Comparison of ENCODE assay signal across 1 cellular context in the genomic region with DNA sequence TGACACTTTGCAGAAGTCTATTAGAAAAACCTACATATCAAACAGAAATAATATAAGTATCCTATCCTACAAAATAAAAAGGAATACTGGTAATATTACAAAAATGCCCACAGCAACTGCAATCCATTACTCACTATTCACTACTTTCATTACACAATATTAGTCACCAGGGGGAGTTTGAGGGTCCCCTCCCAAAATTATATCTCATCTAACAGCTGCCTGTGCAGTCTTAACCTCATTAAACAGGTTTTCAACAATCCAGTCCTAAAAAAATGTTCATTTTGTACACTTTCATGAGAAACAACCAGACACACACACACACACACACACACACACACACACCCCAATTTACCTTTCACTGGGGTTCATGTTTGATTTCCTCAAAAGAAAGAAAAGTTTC.
A peak's percentile ranks its signal among the peaks of the same experiment; 100 is the strongest.
TF ChIP-seq lines count a peak whose summit lies in the region.

No MANE protein-coding gene starts in this region.

TF ChIP-seq in K562, 482 proteins besides CTCF, POLR2A, EP300 and RAD21 (continued from another document and continues in another):
- TF ChIP-seq, protein P1, sequence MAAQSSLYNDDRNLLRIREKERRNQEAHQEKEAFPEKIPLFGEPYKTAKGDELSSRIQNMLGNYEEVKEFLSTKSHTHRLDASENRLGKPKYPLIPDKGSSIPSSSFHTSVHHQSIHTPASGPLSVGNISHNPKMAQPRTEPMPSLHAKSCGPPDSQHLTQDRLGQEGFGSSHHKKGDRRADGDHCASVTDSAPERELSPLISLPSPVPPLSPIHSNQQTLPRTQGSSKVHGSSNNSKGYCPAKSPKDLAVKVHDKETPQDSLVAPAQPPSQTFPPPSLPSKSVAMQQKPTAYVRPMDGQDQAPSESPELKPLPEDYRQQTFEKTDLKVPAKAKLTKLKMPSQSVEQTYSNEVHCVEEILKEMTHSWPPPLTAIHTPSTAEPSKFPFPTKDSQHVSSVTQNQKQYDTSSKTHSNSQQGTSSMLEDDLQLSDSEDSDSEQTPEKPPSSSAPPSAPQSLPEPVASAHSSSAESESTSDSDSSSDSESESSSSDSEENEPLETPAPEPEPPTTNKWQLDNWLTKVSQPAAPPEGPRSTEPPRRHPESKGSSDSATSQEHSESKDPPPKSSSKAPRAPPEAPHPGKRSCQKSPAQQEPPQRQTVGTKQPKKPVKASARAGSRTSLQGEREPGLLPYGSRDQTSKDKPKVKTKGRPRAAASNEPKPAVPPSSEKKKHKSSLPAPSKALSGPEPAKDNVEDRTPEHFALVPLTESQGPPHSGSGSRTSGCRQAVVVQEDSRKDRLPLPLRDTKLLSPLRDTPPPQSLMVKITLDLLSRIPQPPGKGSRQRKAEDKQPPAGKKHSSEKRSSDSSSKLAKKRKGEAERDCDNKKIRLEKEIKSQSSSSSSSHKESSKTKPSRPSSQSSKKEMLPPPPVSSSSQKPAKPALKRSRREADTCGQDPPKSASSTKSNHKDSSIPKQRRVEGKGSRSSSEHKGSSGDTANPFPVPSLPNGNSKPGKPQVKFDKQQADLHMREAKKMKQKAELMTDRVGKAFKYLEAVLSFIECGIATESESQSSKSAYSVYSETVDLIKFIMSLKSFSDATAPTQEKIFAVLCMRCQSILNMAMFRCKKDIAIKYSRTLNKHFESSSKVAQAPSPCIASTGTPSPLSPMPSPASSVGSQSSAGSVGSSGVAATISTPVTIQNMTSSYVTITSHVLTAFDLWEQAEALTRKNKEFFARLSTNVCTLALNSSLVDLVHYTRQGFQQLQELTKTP (IDR thresholded peaks at IDR 0.05; ENCODE audit: low read depth in 1 of 2, partially characterized antibody in 2 of 2): no peak
- TF ChIP-seq, protein P2, sequence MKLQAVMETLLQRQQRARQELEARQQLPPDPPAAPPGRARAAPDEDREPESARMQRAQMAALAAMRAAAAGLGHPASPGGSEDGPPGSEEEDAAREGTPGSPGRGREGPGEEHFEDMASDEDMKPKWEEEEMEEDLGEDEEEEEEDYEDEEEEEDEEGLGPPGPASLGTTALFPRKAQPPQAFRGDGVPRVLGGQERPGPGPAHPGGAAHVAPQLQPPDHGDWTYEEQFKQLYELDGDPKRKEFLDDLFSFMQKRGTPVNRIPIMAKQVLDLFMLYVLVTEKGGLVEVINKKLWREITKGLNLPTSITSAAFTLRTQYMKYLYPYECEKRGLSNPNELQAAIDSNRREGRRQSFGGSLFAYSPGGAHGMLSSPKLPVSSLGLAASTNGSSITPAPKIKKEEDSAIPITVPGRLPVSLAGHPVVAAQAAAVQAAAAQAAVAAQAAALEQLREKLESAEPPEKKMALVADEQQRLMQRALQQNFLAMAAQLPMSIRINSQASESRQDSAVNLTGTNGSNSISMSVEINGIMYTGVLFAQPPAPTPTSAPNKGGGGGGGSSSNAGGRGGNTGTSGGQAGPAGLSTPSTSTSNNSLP (IDR thresholded peaks at IDR 0.05; ENCODE audit: borderline replicate concordance, low read depth, low read length): peak; percentile 80
- TF ChIP-seq TOE1 (IDR thresholded peaks at IDR 0.05; ENCODE audit: borderline replicate concordance): no peak
- TF ChIP-seq TOE1 (CRISPR knock-in tag; IDR thresholded peaks at IDR 0.05; ENCODE audit: borderline replicate concordance, low read depth): no peak
- TF ChIP-seq ZNF347 (CRISPR knock-in tag; IDR thresholded peaks at IDR 0.05; ENCODE audit: low read depth): no peak
- no peak for TF ChIP-seq ZNF766 (CRISPR knock-in tag; conservative IDR thresholded peaks at IDR 0.05)
- peak; percentile 57 for TF ChIP-seq CBFA2T3 (IDR thresholded peaks at IDR 0.05)
- TF ChIP-seq FOSL1 (tag; conservative IDR thresholded peaks at IDR 0.05): peak; percentile 39; the same call in 1 of the 2 replicates
- TF ChIP-seq RCOR1 (IDR thresholded peaks at IDR 0.05; ENCODE audit: borderline replicate concordance in 1 of 2, low read depth in 2 of 2, low read length in 2 of 2): 0 out of 4 replicates have a peak, but pooled peaks of 1 of the 2 experiments have one; percentile 11
- 0 out of 2 replicates have a peak, but pooled peaks have one; percentile 28 for TF ChIP-seq JUND (IDR thresholded peaks at IDR 0.05; ENCODE audit: borderline replicate concordance, low read depth, low read length)
- no peak for TF ChIP-seq JUND (tag; IDR thresholded peaks at IDR 0.05; ENCODE audit: borderline replicate concordance, low read depth, low read length)
- no peak for TF ChIP-seq PHF20 (IDR thresholded peaks at IDR 0.05; ENCODE audit: partially characterized antibody)
- TF ChIP-seq HDAC3 (IDR thresholded peaks at IDR 0.05; ENCODE audit: borderline replicate concordance, partially characterized antibody): no peak
- no peak for TF ChIP-seq KLF6 (CRISPR knock-in tag; IDR thresholded peaks at IDR 0.05; ENCODE audit: borderline replicate concordance)
- no peak for TF ChIP-seq STAT5A (IDR thresholded peaks at IDR 0.05; ENCODE audit: borderline replicate concordance, low read length)
- TF ChIP-seq, protein P3, sequence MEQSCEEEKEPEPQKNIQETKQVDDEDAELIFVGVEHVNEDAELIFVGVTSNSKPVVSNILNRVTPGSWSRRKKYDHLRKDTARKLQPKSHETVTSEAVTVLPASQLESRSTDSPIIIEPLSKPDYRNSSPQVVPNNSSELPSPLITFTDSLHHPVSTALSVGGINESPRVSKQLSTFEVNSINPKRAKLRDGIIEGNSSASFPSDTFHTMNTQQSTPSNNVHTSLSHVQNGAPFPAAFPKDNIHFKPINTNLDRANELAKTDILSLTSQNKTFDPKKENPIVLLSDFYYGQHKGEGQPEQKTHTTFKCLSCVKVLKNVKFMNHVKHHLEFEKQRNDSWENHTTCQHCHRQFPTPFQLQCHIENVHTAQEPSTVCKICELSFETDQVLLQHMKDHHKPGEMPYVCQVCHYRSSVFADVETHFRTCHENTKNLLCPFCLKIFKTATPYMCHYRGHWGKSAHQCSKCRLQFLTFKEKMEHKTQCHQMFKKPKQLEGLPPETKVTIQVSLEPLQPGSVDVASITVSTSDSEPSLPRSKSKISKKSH (CRISPR knock-in tag; IDR thresholded peaks at IDR 0.05): no peak
- no peak for TF ChIP-seq SMAD3 (CRISPR knock-in tag; conservative IDR thresholded peaks at IDR 0.05)
- TF ChIP-seq DACH1 (IDR thresholded peaks at IDR 0.05; ENCODE audit: partially characterized antibody): peak; percentile 95
- TF ChIP-seq HNRNPH1 (optimal IDR thresholded peaks at IDR 0.05; ENCODE audit: low read depth, low read length): no peak
- TF ChIP-seq GATAD2A (IDR thresholded peaks at IDR 0.05): 0 out of 2 replicates have a peak, but pooled peaks have one; percentile 51
- 0 out of 2 replicates have a peak, but pooled peaks have one; percentile 43 for TF ChIP-seq HLTF (IDR thresholded peaks at IDR 0.05)
- TF ChIP-seq, protein P4, sequence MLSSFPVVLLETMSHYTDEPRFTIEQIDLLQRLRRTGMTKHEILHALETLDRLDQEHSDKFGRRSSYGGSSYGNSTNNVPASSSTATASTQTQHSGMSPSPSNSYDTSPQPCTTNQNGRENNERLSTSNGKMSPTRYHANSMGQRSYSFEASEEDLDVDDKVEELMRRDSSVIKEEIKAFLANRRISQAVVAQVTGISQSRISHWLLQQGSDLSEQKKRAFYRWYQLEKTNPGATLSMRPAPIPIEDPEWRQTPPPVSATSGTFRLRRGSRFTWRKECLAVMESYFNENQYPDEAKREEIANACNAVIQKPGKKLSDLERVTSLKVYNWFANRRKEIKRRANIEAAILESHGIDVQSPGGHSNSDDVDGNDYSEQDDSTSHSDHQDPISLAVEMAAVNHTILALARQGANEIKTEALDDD (IDR thresholded peaks at IDR 0.05): peak; percentile 85
- no peak for TF ChIP-seq RFX1 (IDR thresholded peaks at IDR 0.05)
- TF ChIP-seq ZNF785 (CRISPR knock-in tag; IDR thresholded peaks at IDR 0.05): no peak
- TF ChIP-seq KLF10 (CRISPR knock-in tag; IDR thresholded peaks at IDR 0.05): no peak
- TF ChIP-seq HEY1 (CRISPR knock-in tag; IDR thresholded peaks at IDR 0.05; ENCODE audit: borderline replicate concordance): no peak
- no peak for TF ChIP-seq CBX1 (IDR thresholded peaks at IDR 0.05; ENCODE audit: low read depth)
- TF ChIP-seq SMARCA4 (IDR thresholded peaks at IDR 0.05): peak; percentile 49; the same call in 1 of the 2 replicates
- 0 out of 2 replicates have a peak, but pooled peaks have one; percentile 39 for TF ChIP-seq MTA1 (IDR thresholded peaks at IDR 0.05; ENCODE audit: borderline replicate concordance)
- TF ChIP-seq, protein P5, sequence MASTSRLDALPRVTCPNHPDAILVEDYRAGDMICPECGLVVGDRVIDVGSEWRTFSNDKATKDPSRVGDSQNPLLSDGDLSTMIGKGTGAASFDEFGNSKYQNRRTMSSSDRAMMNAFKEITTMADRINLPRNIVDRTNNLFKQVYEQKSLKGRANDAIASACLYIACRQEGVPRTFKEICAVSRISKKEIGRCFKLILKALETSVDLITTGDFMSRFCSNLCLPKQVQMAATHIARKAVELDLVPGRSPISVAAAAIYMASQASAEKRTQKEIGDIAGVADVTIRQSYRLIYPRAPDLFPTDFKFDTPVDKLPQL (IDR thresholded peaks at IDR 0.05; ENCODE audit: extremely low read depth, insufficient read length): no peak
- TF ChIP-seq ELF1 (tag; IDR thresholded peaks at IDR 0.05): no peak
- 0 out of 2 replicates have a peak, but pooled peaks have one; percentile 30 for TF ChIP-seq ADNP (tag; IDR thresholded peaks at IDR 0.05)
- no peak for TF ChIP-seq FOXA3 (CRISPR knock-in tag; conservative IDR thresholded peaks at IDR 0.05 in 1 of 2, IDR thresholded peaks at IDR 0.05 in 1 of 2)
- no peak for TF ChIP-seq ZNF212 (CRISPR knock-in tag; IDR thresholded peaks at IDR 0.05)
- no peak for TF ChIP-seq L3MBTL2 (IDR thresholded peaks at IDR 0.05)
- TF ChIP-seq KLF16 (IDR thresholded peaks at IDR 0.05): 0 out of 2 replicates have a peak, but pooled peaks have one; percentile 8
- 0 out of 2 replicates have a peak, but pooled peaks have one; percentile 16 for TF ChIP-seq TEAD4 (IDR thresholded peaks at IDR 0.05; ENCODE audit: low read length)
- TF ChIP-seq TEAD4 (CRISPR knock-in tag; IDR thresholded peaks at IDR 0.05; ENCODE audit: borderline replicate concordance): no peak
- 0 out of 2 replicates have a peak, but pooled peaks have one; percentile 18 for TF ChIP-seq SMARCA5 (IDR thresholded peaks at IDR 0.05)
- TF ChIP-seq ARID1B (IDR thresholded peaks at IDR 0.05): peak; percentile 63
- TF ChIP-seq, protein P6, sequence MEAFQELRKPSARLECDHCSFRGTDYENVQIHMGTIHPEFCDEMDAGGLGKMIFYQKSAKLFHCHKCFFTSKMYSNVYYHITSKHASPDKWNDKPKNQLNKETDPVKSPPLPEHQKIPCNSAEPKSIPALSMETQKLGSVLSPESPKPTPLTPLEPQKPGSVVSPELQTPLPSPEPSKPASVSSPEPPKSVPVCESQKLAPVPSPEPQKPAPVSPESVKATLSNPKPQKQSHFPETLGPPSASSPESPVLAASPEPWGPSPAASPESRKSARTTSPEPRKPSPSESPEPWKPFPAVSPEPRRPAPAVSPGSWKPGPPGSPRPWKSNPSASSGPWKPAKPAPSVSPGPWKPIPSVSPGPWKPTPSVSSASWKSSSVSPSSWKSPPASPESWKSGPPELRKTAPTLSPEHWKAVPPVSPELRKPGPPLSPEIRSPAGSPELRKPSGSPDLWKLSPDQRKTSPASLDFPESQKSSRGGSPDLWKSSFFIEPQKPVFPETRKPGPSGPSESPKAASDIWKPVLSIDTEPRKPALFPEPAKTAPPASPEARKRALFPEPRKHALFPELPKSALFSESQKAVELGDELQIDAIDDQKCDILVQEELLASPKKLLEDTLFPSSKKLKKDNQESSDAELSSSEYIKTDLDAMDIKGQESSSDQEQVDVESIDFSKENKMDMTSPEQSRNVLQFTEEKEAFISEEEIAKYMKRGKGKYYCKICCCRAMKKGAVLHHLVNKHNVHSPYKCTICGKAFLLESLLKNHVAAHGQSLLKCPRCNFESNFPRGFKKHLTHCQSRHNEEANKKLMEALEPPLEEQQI (IDR thresholded peaks at IDR 0.05): peak; percentile 51; the same call in 1 of the 2 replicates
- TF ChIP-seq, protein P7, sequence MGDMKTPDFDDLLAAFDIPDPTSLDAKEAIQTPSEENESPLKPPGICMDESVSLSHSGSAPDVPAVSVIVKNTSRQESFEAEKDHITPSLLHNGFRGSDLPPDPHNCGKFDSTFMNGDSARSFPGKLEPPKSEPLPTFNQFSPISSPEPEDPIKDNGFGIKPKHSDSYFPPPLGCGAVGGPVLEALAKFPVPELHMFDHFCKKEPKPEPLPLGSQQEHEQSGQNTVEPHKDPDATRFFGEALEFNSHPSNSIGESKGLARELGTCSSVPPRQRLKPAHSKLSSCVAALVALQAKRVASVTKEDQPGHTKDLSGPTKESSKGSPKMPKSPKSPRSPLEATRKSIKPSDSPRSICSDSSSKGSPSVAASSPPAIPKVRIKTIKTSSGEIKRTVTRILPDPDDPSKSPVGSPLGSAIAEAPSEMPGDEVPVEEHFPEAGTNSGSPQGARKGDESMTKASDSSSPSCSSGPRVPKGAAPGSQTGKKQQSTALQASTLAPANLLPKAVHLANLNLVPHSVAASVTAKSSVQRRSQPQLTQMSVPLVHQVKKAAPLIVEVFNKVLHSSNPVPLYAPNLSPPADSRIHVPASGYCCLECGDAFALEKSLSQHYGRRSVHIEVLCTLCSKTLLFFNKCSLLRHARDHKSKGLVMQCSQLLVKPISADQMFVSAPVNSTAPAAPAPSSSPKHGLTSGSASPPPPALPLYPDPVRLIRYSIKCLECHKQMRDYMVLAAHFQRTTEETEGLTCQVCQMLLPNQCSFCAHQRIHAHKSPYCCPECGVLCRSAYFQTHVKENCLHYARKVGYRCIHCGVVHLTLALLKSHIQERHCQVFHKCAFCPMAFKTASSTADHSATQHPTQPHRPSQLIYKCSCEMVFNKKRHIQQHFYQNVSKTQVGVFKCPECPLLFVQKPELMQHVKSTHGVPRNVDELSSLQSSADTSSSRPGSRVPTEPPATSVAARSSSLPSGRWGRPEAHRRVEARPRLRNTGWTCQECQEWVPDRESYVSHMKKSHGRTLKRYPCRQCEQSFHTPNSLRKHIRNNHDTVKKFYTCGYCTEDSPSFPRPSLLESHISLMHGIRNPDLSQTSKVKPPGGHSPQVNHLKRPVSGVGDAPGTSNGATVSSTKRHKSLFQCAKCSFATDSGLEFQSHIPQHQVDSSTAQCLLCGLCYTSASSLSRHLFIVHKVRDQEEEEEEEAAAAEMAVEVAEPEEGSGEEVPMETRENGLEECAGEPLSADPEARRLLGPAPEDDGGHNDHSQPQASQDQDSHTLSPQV (IDR thresholded peaks at IDR 0.05): no peak
- no peak for TF ChIP-seq SRSF9 (IDR thresholded peaks at IDR 0.05; ENCODE audit: borderline replicate concordance, low read depth, low read length)
- TF ChIP-seq, protein P8, sequence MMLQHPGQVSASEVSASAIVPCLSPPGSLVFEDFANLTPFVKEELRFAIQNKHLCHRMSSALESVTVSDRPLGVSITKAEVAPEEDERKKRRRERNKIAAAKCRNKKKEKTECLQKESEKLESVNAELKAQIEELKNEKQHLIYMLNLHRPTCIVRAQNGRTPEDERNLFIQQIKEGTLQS (IDR thresholded peaks at IDR 0.05): peak; percentile 56
- TF ChIP-seq, protein P8 (CRISPR knock-in tag; conservative IDR thresholded peaks at IDR 0.05): no peak
- TF ChIP-seq ZNF445 (CRISPR knock-in tag; IDR thresholded peaks at IDR 0.05; ENCODE audit: low read depth): no peak
